1 cellular context compared by ENCODE assay signal in the genomic region with DNA sequence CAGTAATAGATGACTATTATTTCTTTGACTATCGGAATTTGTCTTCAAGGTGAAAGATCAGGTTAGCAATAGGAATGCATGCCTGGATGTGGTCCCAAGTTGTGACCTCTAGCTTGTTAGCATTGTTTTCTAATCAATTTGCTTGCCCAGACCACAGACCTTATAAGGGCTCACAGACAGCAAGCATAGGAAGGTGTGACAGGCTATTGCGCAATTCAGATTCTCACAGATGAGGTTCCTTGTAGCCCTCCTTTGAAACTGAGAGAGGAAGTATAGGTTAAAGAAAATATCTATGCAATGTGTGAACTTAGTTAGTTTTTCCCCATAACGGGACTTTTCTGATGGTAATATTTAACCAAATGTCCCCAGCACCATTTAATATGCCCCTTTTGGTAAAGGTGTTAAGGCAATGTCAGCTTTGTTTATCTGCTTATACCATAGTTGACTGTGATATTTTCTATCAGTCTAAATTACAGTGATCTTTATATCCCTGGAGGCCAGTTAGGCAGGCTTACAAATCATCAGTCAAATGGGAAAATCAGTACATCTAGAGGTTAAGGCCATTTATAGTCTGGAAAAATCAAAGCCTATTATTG.
TF ChIP-seq lines count a peak whose summit lies in the region.

No MANE protein-coding gene starts in this region.

TF ChIP-seq in GM23338, 12 proteins besides CTCF, POLR2A, EP300 and RAD21 (continued from another document):
- TF ChIP-seq ZNF462 (CRISPR knock-in tag; IDR thresholded peaks at IDR 0.05), result no peak
